9 cellular contexts compared by ENCODE assay signal in the genomic region with DNA sequence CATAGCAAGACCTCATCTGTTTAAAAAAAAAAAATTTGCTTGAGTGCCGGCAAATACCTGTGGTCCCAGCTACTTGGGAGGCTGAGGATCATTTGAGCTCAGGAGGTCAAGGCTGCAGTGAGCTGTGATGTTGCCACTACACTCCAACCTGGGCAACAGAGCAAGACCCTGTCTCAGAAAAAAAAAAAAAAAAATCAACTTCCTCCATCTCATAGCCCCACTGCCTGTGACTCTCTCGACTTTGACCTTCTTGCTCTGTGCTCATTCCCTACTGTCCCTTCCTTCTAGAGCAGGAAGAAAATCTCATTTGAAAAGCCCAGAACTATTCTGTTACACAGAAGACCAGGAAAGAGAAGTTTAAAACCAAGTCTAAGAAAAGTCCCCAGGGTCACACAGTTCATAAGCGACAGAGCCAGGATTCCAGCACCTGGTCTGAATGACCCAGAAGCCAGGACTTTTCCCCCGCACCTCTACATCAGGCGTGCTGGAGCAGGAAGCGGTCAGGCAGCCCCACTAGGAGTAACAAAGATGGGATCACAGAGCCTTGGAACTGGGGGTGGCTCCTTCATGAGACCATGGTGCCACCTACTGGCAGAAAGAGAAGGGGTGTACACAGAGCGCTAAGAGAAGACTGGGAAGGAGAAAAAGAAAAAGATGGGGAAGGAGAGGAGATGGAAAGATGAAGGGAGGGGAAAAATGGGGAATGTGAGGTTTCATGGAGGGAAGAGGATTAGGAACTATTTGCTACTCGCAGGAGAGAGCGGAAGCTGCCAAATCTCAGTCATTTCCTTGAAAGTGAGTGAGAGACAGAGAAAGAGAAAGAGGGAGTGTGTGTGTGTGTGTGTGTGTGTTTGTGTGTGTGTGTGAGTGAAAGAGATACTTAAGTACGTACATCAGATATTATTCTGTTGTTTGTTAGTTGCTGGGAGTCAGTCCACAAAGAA. TPM values are rescaled to one million over a fixed set of nuclear protein-coding genes. Genes with fewer than 3 reads are reported as not detected.
DNase-seq lines count a peak whose midpoint lies in the region; ATAC-seq, FAIRE-seq and TF ChIP-seq lines count a peak whose summit lies in the region.
"Had no signal": no experiment of that assay in that cellular context is flagged by ENCODE, and none has a peak within 500 bp of the region (broad histone marks: within the 10 kb centered on the region; RNA-seq: fewer than 3 reads in every experiment).

No MANE protein-coding gene starts in this region.

- H3K4me1 ChIP-seq in A549 (peaks cover 54% of the 10 kb centered on the region), MM.1S (ENCODE audit: low read length) (no peaks in the 10 kb centered on the region), upper lobe of left lung (peaks cover 30 to 56% (median 44%) of the 10 kb centered on the region in 4 donors)

- H3K9me3 ChIP-seq in A549 (no peaks in the 10 kb centered on the region), MM.1S (replicated peaks; ENCODE audit: insufficient read depth, low read length) (no peaks in the 10 kb centered on the region), upper lobe of left lung (no peaks in the 10 kb centered on the region)

- no peak overlapping the region for H3K9ac ChIP-seq in MM.1S (ENCODE audit: low read length)

- WGBS in A549 (ENCODE audit: missing lambda C conversion rate), result 9% methylated on average over 10 of the region's 10 CpGs
- WGBS in upper lobe of left lung, 2 donors, result 11 to 15% methylated on average over 10 of the region's 10 CpGs

- CTCF ChIA-PET in A549 (lab: Yijun Ruan, JAX) (interaction anchor here (0.5 to 14.4 kb wide), 10 partner anchors 10 to 153 kb away, joined by 3 to 181 read pairs (median 4); no protein-coding TSS in a partner anchor), RWPE1 (lab: Yijun Ruan, JAX) (interaction anchor here (0.5 to 1.0 kb wide), 4 partner anchors 26 to 153 kb away, joined by 3 read pairs; no protein-coding TSS in a partner anchor)

- H3K9me2 ChIP-seq in MM.1S (replicated peaks; ENCODE audit: insufficient read depth, low read length), result no peaks in the 10 kb centered on the region

- peak overlapping the region; percentile 48 for H2AFZ ChIP-seq in MM.1S (ENCODE audit: low read length)

- H3K27me3 ChIP-seq in MM.1S (replicated peaks; ENCODE audit: insufficient read depth, low read length) (no peaks in the 10 kb centered on the region), upper lobe of left lung (no peaks in the 10 kb centered on the region)

- TF ChIP-seq CTCF in A549 (IDR thresholded peaks at IDR 0.05) (peak; percentile 76), MM.1S (IDR thresholded peaks at IDR 0.05; ENCODE audit: low read length) (peak; percentile 97), RWPE1 (conservative IDR thresholded peaks at IDR 0.05; ENCODE audit: low read depth) (peak; percentile 90), foreskin fibroblast (IDR thresholded peaks at IDR 0.05; ENCODE audit: low read depth, low read length) (peak; percentile 95), upper lobe of left lung (IDR thresholded peaks at IDR 0.05) (peak; percentile 84 to 91 (median 90))

- TF ChIP-seq EP300 in A549 (IDR thresholded peaks at IDR 0.05) (no peak), upper lobe of left lung (IDR thresholded peaks at IDR 0.05) (no peak)

- H4K20me1 ChIP-seq in MM.1S (ENCODE audit: insufficient read depth, low read length), result no peaks in the 10 kb centered on the region

- DNase-seq in A549 (ENCODE audit: low read depth in 1 of 2, low spot score in 1 of 2), result peak; percentile 80 to 88
- no peak for DNase-seq in GM18507 (ENCODE audit: extremely low spot score, insufficient read length, low read depth)
- DNase-seq in MM.1S, result peak; percentile 62
- peak; percentile 93 for DNase-seq in RWPE1 (ENCODE audit: low spot score)
- peak; percentile 34 for DNase-seq in activated T-helper 9 cell treated with anti-CD3 and anti-CD28 coated beads, Interleukin-2, amount 50 U/mL, for 16 hours (ENCODE audit: low read depth)
- DNase-seq in foreskin fibroblast, result peak; percentile 81 to 94
- DNase-seq in occipital lobe (lab: John Stamatoyannopoulos, UW), result peak; percentile 74
- DNase-seq in upper lobe of left lung, result peak in 1 of 2 donors; percentile 87

- no peak for FAIRE-seq in A549 (lab: Jason Lieb, UNC)
- peak; percentile 71 for FAIRE-seq in GM18507 (lab: Jason Lieb, UNC)

- no peaks in the 10 kb centered on the region for H3K36me3 ChIP-seq in MM.1S (replicated peaks; ENCODE audit: insufficient read depth, low read length)
- no peaks in the 10 kb centered on the region for H3K36me3 ChIP-seq in upper lobe of left lung

- H3K27ac ChIP-seq in A549 (peak overlapping the region; percentile 62 to 81), MM.1S (ENCODE audit: low read length) (no peak overlapping the region), RWPE1 (peak overlapping the region; percentile 98), upper lobe of left lung (peak overlapping the region in 2 of 4 donors; percentile 53 to 73)

- POLR2A ChIA-PET in A549 (lab: Yijun Ruan, JAX) (no interaction called here), RWPE1 (lab: Yijun Ruan, JAX; ENCODE audit: low non-redundant PET) (no interaction called here)

- H3K4me2 ChIP-seq in A549, result peak overlapping the region; percentile 69
- H3K4me2 ChIP-seq in MM.1S (ENCODE audit: low read depth, low read length), result peak overlapping the region; percentile 8; the same call in 1 of the 2 replicates

- TF ChIP-seq POLR2A in A549 (IDR thresholded peaks at IDR 0.05; ENCODE audit: low read length), result no peak
- TF ChIP-seq POLR2A in upper lobe of left lung (IDR thresholded peaks at IDR 0.05), result no peak

- H3K79me2 ChIP-seq in MM.1S (ENCODE audit: low read length), result no peaks in the 10 kb centered on the region

- peak; percentile 82 to 92 for ATAC-seq in A549
- ATAC-seq in upper lobe of left lung (ENCODE audit: low FRiP score in 2 of 2), result peak; percentile 89 to 92

- peak; percentile 90 to 93 for TF ChIP-seq RAD21 in A549 (conservative IDR thresholded peaks at IDR 0.05 in 1 of 2, IDR thresholded peaks at IDR 0.05 in 1 of 2)

- H3K4me3 ChIP-seq in A549 (no peak overlapping the region), MM.1S (ENCODE audit: low read length) (no peak overlapping the region), foreskin fibroblast (ENCODE audit: low read depth in 1 of 2, low read length in 2 of 2) (no peak overlapping the region), upper lobe of left lung (no peak overlapping the region)

- no peaks in the 10 kb centered on the region for H3F3A ChIP-seq in MM.1S (ENCODE audit: insufficient read depth, low read length)

TF ChIP-seq in A549, 52 proteins besides CTCF, POLR2A, EP300 and RAD21:
- TF ChIP-seq JUNB (IDR thresholded peaks at IDR 0.05) (no peak), SMC3 (IDR thresholded peaks at IDR 0.05) (peak; percentile 75)

RNA-seq across cellular contexts. Expression of a gene that starts 3.1 kb away (rescaled TPM):
- not detected in 2 replicates for polyA plus RNA-seq in A549 (2011; rRNA removed)
- polyA plus RNA-seq in A549 (2012; cell fraction: cytosol; rRNA removed), result not detected in 2 replicates
- polyA plus RNA-seq in A549 (2012; cell fraction: nucleus; rRNA removed), result not detected in 2 replicates
- not detected in 3 replicates for polyA plus RNA-seq in A549 (2017; fragmentation: RNase III; extraction: RNeasy Plus Mini Kit Qiagen cat#74134 plus additional on column Dnase treatment)
- polyA minus RNA-seq in A549 (2011; rRNA and poly(A)+ RNA removed), result not detected in 2 replicates
- not detected for total RNA-seq in occipital lobe
- total RNA-seq in upper lobe of left lung, result not detected
- total RNA-seq: temporal lobe had no signal

RNA-seq across cellular contexts. Expression of a gene that starts 4.5 kb away (rescaled TPM):
- polyA plus RNA-seq in A549 (2011; rRNA removed) (2.1 and 3.1 TPM in 2 replicates), A549 (2017; fragmentation: RNase III; extraction: RNeasy Plus Mini Kit Qiagen cat#74134 plus additional on column Dnase treatment) (1.8 to 3.1 TPM (median 2.1 TPM) in 3 replicates)
- polyA plus RNA-seq in A549 (2012; cell fraction: cytosol; rRNA removed), result 1.6 TPM in 2 replicates
- 2.3 and 2.6 TPM in 2 replicates for polyA plus RNA-seq in A549 (2012; cell fraction: nucleus; rRNA removed)
- polyA minus RNA-seq in A549 (2011; rRNA and poly(A)+ RNA removed), result 1.7 and 1.8 TPM in 2 replicates
- total RNA-seq in occipital lobe (0.31 TPM), upper lobe of left lung (100 to 1,000 TPM in 1 of 6 donors, 10 to 100 TPM in 5; 12.2 to 109 (median 31.2) TPM)

RNA-seq across cellular contexts. Expression of a gene that starts 18.8 kb away (rescaled TPM):
- polyA plus RNA-seq in A549 (2011; rRNA removed) (33.5 and 39.5 TPM in 2 replicates), A549 (2017; fragmentation: RNase III; extraction: RNeasy Plus Mini Kit Qiagen cat#74134 plus additional on column Dnase treatment) (32.4 to 33.4 TPM (median 33.1 TPM) in 3 replicates)
- polyA plus RNA-seq in A549 (2012; cell fraction: cytosol; rRNA removed), result 44.3 and 53.4 TPM in 2 replicates
- 67.7 and 76.5 TPM in 2 replicates for polyA plus RNA-seq in A549 (2012; cell fraction: nucleus; rRNA removed)
- polyA minus RNA-seq in A549 (2011; rRNA and poly(A)+ RNA removed), result 51.7 and 54.5 TPM in 2 replicates
- total RNA-seq in occipital lobe (33.4 TPM), upper lobe of left lung (10 to 100 TPM; 37.7 to 66.7 (median 47.5) TPM)

RNA-seq across cellular contexts. Expression of a gene that starts 23.7 kb away (rescaled TPM):
- polyA plus RNA-seq in A549 (2011; rRNA removed) (not detected in 2 replicates), A549 (2017; fragmentation: RNase III; extraction: RNeasy Plus Mini Kit Qiagen cat#74134 plus additional on column Dnase treatment) (not detected in 3 replicates)
- polyA plus RNA-seq in A549 (2012; cell fraction: cytosol; rRNA removed), result not detected in 2 replicates
- not detected in 2 replicates for polyA plus RNA-seq in A549 (2012; cell fraction: nucleus; rRNA removed)
- polyA minus RNA-seq in A549 (2011; rRNA and poly(A)+ RNA removed), result not detected in 2 replicates
- total RNA-seq in occipital lobe (5.5 TPM), upper lobe of left lung (1 to 10 TPM in 5 of 6 donors, under 1 TPM in 1; 0.61 to 5.2 (median 2.8) TPM)

RNA-seq across cellular contexts. Expression of a gene that starts 47.0 kb away (rescaled TPM):
- 1.6 and 2.2 TPM in 2 replicates for polyA plus RNA-seq in A549 (2011; rRNA removed)
- 0.40 and 0.48 TPM in 2 replicates for polyA plus RNA-seq in A549 (2012; cell fraction: cytosol; rRNA removed)
- 0.42 and 0.73 TPM in 2 replicates for polyA plus RNA-seq in A549 (2012; cell fraction: nucleus; rRNA removed)
- 1.8 to 2.1 TPM (median 2.0 TPM) in 3 replicates for polyA plus RNA-seq in A549 (2017; fragmentation: RNase III; extraction: RNeasy Plus Mini Kit Qiagen cat#74134 plus additional on column Dnase treatment)
- 2.0 and 2.2 TPM in 2 replicates for polyA minus RNA-seq in A549 (2011; rRNA and poly(A)+ RNA removed)
- 25.3 TPM for total RNA-seq in occipital lobe
- total RNA-seq in upper lobe of left lung, result 10 to 100 TPM; 11.2 to 43.7 (median 33.0) TPM

Comparison
In these comparisons a context has a peak if more than half of its experiments do, and no peak if none do; other contexts are left out.
1. RNA of a gene that starts 4.5 kb away (total RNA-seq): 12.2 to 109 TPM in upper lobe of left lung; 0.31 TPM in occipital lobe (single experiment); every median in the first group is over 10 times any median in the second.
2. Peak in every context shown above with its lines, with median percentiles within 50 percentile points of each other: CTCF ChIP-seq.